8 cellular contexts compared by ENCODE assay signal in genomic region chr16:71479420-71479819, GRCh38. TPM values are rescaled to one million over a fixed set of nuclear protein-coding genes. Genes with fewer than 3 reads are reported as not detected.
A peak's percentile ranks its signal among the peaks of the same experiment; 100 is the strongest.
DNase-seq lines count a peak whose midpoint lies in the region; TF ChIP-seq lines count a peak whose summit lies in the region.
"Had no signal": no experiment of that assay in that cellular context is flagged by ENCODE, and none has a peak within 500 bp of the region (broad histone marks: within the 10 kb centered on the region; RNA-seq: fewer than 3 reads in every experiment).

No MANE protein-coding gene starts in this region.

- H3K27me3 Mint-ChIP-seq in progenitor cell of endocrine pancreas, result no peaks in the 10 kb centered on the region
- H3K27me3 Mint-ChIP-seq: activated naive CD8-positive, alpha-beta T cell treated with anti-CD3 and anti-CD28 coated beads, Interleukin-2, amount 10 ng/mL, durations not matched to agents 7 days and 5 days had no signal

- H3K27me3 ChIP-seq in dorsolateral prefrontal cortex (no peaks in the 10 kb centered on the region), sigmoid colon (no peaks in the 10 kb centered on the region)

- H3K27ac ChIP-seq in dorsolateral prefrontal cortex, result no peak overlapping the region
- H3K27ac ChIP-seq in sigmoid colon, result no peak overlapping the region

- H3K4me1 ChIP-seq in sigmoid colon, result peaks cover 0 to 8% (median 6%) of the 10 kb centered on the region in 4 donors

- peak; percentile 27 for TF ChIP-seq CTCF in GM13976 (IDR thresholded peaks at IDR 0.05; ENCODE audit: borderline replicate concordance, control extremely low read depth, extremely low read depth, insufficient read depth, missing control alignments)
- peak in 45 of 56 donors; percentile 13 to 60 (median 39) for TF ChIP-seq CTCF in dorsolateral prefrontal cortex (IDR thresholded peaks at IDR 0.05 in 54 of 56, conservative IDR thresholded peaks at IDR 0.05 in 2 of 56; ENCODE audit: low read depth in 1 of 56, partially characterized antibody in 56 of 56)
- TF ChIP-seq CTCF in progenitor cell of endocrine pancreas (IDR thresholded peaks at IDR 0.05; ENCODE audit: unreplicated experiment), result peak; percentile 65
- no peak for TF ChIP-seq CTCF in sigmoid colon (IDR thresholded peaks at IDR 0.05)

- intact Hi-C loops in dorsolateral prefrontal cortex (cut with DNase I), result no loop called here
- intact Hi-C loops in sigmoid colon (cut with DNase I), result no loop called here

- no peak for DNase-seq in GM13976 (ENCODE audit: low spot score)
- DNase-seq in NCI-H2227 (lab: John Stamatoyannopoulos, UW; ENCODE audit: unreplicated experiment), result peak; percentile 57
- DNase-seq in dorsolateral prefrontal cortex, result peak in 2 of 10 donors; percentile 11 to 18
- DNase-seq in progenitor cell of endocrine pancreas (ENCODE audit: low spot score, unreplicated experiment), result no peak
- no peak for DNase-seq in NCI-H128 (lab: John Stamatoyannopoulos, UW; ENCODE audit: unreplicated experiment)
- DNase-seq in sigmoid colon, result no peak
- DNase-seq in stimulated activated CD4-positive, alpha-beta T cell treated with anti-CD3 and anti-CD28 coated beads, Interleukin-15, amount 100 ng/mL, for 24 hours, result no peak
- DNase-seq: activated naive CD8-positive, alpha-beta T cell treated with anti-CD3 and anti-CD28 coated beads, Interleukin-2, amount 10 ng/mL, durations not matched to agents 7 days and 5 days had no signal

- no peak overlapping the region for H3K27ac Mint-ChIP-seq in progenitor cell of endocrine pancreas
- H3K27ac Mint-ChIP-seq: activated naive CD8-positive, alpha-beta T cell treated with anti-CD3 and anti-CD28 coated beads, Interleukin-2, amount 10 ng/mL, durations not matched to agents 7 days and 5 days had no signal

- H3K4me1 Mint-ChIP-seq in progenitor cell of endocrine pancreas (ENCODE audit: low read depth), result peaks cover 6% of the 10 kb centered on the region

- no peak for TF ChIP-seq POLR2A in sigmoid colon (IDR thresholded peaks at IDR 0.05)

- TF ChIP-seq EP300 in sigmoid colon (IDR thresholded peaks at IDR 0.05), result no peak

- WGBS in sigmoid colon, 2 donors, result 30 to 64% methylated on average over 3 of the region's 3 CpGs

- H3K9me3 ChIP-seq in sigmoid colon, result no peaks in the 10 kb centered on the region

- peaks cover 12 to 49% (median 17%) of the 10 kb centered on the region in 4 donors for H3K36me3 ChIP-seq in sigmoid colon

- no peak overlapping the region for H3K4me3 ChIP-seq in dorsolateral prefrontal cortex
- H3K4me3 ChIP-seq in sigmoid colon, result no peak overlapping the region

- H3K4me3 Mint-ChIP-seq in progenitor cell of endocrine pancreas (ENCODE audit: low read depth), result no peak overlapping the region
- H3K4me3 Mint-ChIP-seq: activated naive CD8-positive, alpha-beta T cell treated with anti-CD3 and anti-CD28 coated beads, Interleukin-2, amount 10 ng/mL, durations not matched to agents 7 days and 5 days had no signal

- in situ Hi-C loops in GM13976 (cut with MboI; ENCODE audit: low sequenced_read_pairs, unreplicated experiment), result no loop called here

- H3K36me3 Mint-ChIP-seq in progenitor cell of endocrine pancreas (ENCODE audit: insufficient read depth), result peaks cover 15% of the 10 kb centered on the region

- H3K9me3 Mint-ChIP-seq in progenitor cell of endocrine pancreas (ENCODE audit: low read depth), result no peaks in the 10 kb centered on the region
- H3K9me3 Mint-ChIP-seq: activated naive CD8-positive, alpha-beta T cell treated with anti-CD3 and anti-CD28 coated beads, Interleukin-2, amount 10 ng/mL, durations not matched to agents 7 days and 5 days had no signal

RNA-seq across cellular contexts. Expression of gene ZNF19, which starts 9.7 kb away (rescaled TPM):
- total RNA-seq in dorsolateral prefrontal cortex, result 10 to 100 TPM in 26 of 120 experiments, 1 to 10 TPM in 94; 2.2 to 13.2 (median 8.1) TPM
- 15.7 and 17.1 TPM in 2 replicates for total RNA-seq in progenitor cell of endocrine pancreas
- 1 to 10 TPM; 5.2 to 7.4 (median 6.0) TPM for total RNA-seq in sigmoid colon
- 1 to 10 TPM; 2.3 to 2.4 (median 2.4) TPM for polyA plus RNA-seq in sigmoid colon

RNA-seq across cellular contexts. Expression of gene ZNF23, which starts 17.4 kb away (rescaled TPM):
- total RNA-seq in dorsolateral prefrontal cortex (10 to 100 TPM in 119 of 120 experiments, 1 to 10 TPM in 1; 9.3 to 23.1 (median 15.7) TPM), progenitor cell of endocrine pancreas (11.4 and 11.8 TPM in 2 replicates), sigmoid colon (10 to 100 TPM in 1 of 4 donors, 1 to 10 TPM in 3; 3.9 to 11.6 (median 7.5) TPM)
- polyA plus RNA-seq in sigmoid colon, result 1 to 10 TPM; 3.0 to 5.4 (median 5.3) TPM

RNA-seq across cellular contexts. Expression of gene TLE7, which starts 37.6 kb away (rescaled TPM):
- total RNA-seq in dorsolateral prefrontal cortex (not detected), progenitor cell of endocrine pancreas (not detected in 2 replicates), sigmoid colon (not detected)
- polyA plus RNA-seq in sigmoid colon, result not detected
- total RNA-seq: activated naive CD8-positive, alpha-beta T cell treated with anti-CD3 and anti-CD28 coated beads, Interleukin-2, amount 10 ng/mL, durations not matched to agents 7 days and 5 days had no signal

RNA-seq across cellular contexts. Expression of gene CHST4, which starts 46.8 kb away (rescaled TPM):
- total RNA-seq in dorsolateral prefrontal cortex (1 to 10 TPM in 1 of 120 experiments, under 1 TPM in 67, not detected in 52; 0.16 to 1.2 (median 0.44) TPM), progenitor cell of endocrine pancreas (0.16 TPM in 1 of 2 replicates, not detected in the other), sigmoid colon (not detected)
- polyA plus RNA-seq in sigmoid colon, result under 1 TPM in 1 of 3 donors, not detected in 2; 0.07 TPM
- total RNA-seq: activated naive CD8-positive, alpha-beta T cell treated with anti-CD3 and anti-CD28 coated beads, Interleukin-2, amount 10 ng/mL, durations not matched to agents 7 days and 5 days had no signal

Comparison
In these comparisons a context has a peak if more than half of its experiments do, and no peak if none do; other contexts are left out.
1. CTCF ChIP-seq: peak in GM13976 (single experiment), dorsolateral prefrontal cortex (45 of 56) and progenitor cell of endocrine pancreas (single experiment); none in sigmoid colon (0 of 4).